27 cellular contexts compared by ENCODE assay signal in genomic region chr3:132167870-132168269, GRCh38.
"Had no signal": no experiment of that assay in that cellular context is flagged by ENCODE, and none has a peak within 500 bp of the region (broad histone marks: within the 10 kb centered on the region; RNA-seq: fewer than 3 reads in every experiment).

No MANE protein-coding gene starts in this region.

- H3K27me3 ChIP-seq: colonic mucosa, esophagus muscularis mucosa, esophagus squamous epithelium, gastrocnemius medialis, gastroesophageal sphincter had no signal

- H3K4me1 ChIP-seq: colonic mucosa, esophagus muscularis mucosa, foreskin keratinocyte, gastrocnemius medialis, gastroesophageal sphincter, heart left ventricle had no signal

- H3K36me3 ChIP-seq: colonic mucosa, esophagus muscularis mucosa, esophagus squamous epithelium, gastrocnemius medialis, gastroesophageal sphincter, heart left ventricle had no signal

- H3K27ac ChIP-seq: colonic mucosa, coronary artery, dorsolateral prefrontal cortex, epithelial cell of prostate, esophagus muscularis mucosa, esophagus squamous epithelium, foreskin keratinocyte, gastrocnemius medialis, gastroesophageal sphincter, heart left ventricle had no signal

- DNase-seq: colonic mucosa; cortex of kidney; dermis blood vessel endothelial cell; dorsolateral prefrontal cortex; effector CD4-positive, alpha-beta T cell; effector CD8-positive, alpha-beta T cell; effector memory CD4-positive, alpha-beta T cell; effector memory CD8-positive, alpha-beta T cell; endodermal cell; erythroblast; esophagus squamous epithelium; foreskin fibroblast; foreskin keratinocyte; foreskin melanocyte; gastrocnemius medialis; glutamatergic neuron; head of caudate nucleus; heart left ventricle had no signal

- ATAC-seq: effector memory CD8-positive, alpha-beta T cell; esophagus mucosa; foreskin keratinocyte; gastrocnemius medialis; gastroesophageal sphincter; heart left ventricle had no signal

- FAIRE-seq: colon, endometrium, endothelial cell of umbilical vein, frontal cortex had no signal

- H3K4me3 ChIP-seq: colonic mucosa, coronary artery, dorsolateral prefrontal cortex, esophagus muscularis mucosa, esophagus squamous epithelium, gastrocnemius medialis, gastroesophageal sphincter, heart left ventricle had no signal

- H3K9me3 ChIP-seq: colonic mucosa, esophagus muscularis mucosa, esophagus squamous epithelium, gastrocnemius medialis, gastroesophageal sphincter, heart left ventricle had no signal
